In the genomic region with DNA sequence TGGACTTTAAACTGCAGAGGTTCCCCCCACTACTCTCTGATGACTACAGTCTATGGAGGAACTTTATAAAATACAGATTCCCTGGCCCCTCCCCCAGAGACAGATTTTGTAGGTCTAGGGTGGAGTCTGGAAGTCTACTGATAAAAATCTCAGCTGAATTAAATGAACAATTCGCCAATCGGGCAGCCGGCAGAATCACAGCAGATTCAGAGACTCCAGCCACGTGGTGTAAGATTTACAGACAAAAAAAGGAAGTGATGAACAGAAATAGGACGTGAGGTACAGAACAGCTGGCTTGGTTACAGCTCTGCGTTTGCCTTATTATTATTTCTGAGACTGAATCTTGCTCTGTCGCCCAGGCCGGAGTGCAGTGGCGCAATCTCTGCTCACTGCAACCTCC, we compare ENCODE assay signal across 14 cellular contexts. TPM values are rescaled to one million over a fixed set of nuclear protein-coding genes. Genes with fewer than 3 reads are reported as not detected.
A peak's percentile ranks its signal among the peaks of the same experiment; 100 is the strongest.
DNase-seq lines count a peak whose midpoint lies in the region; ATAC-seq and TF ChIP-seq lines count a peak whose summit lies in the region.
"Had no signal": no experiment of that assay in that cellular context is flagged by ENCODE, and none has a peak within 500 bp of the region (broad histone marks: within the 10 kb centered on the region; RNA-seq: fewer than 3 reads in every experiment).

No MANE protein-coding gene starts in this region.

- H3K4me1 ChIP-seq in iPS-18a (ENCODE audit: control insufficient read depth, low read depth, low read length), result peaks cover 31% of the 10 kb centered on the region

- no peaks in the 10 kb centered on the region for H3K27me3 Mint-ChIP-seq in CD4-positive, alpha-beta T cell

- no peak overlapping the region for H3K27ac ChIP-seq in CD4-positive, alpha-beta T cell (ENCODE audit: low read depth, low read length)
- peak overlapping the region; percentile 85 for H3K27ac ChIP-seq in iPS-18a (ENCODE audit: low read length)

- DNase-seq in CD4-positive, alpha-beta T cell, result no peak
- DNase-seq in NOMO-1 treated with dmso at 0.1 percent for 144 hours (lab: John Stamatoyannopoulos, UW; ENCODE audit: unreplicated experiment) (peak; percentile 88), HK-2 (ENCODE audit: unreplicated experiment) (no peak), NCI-H345 (lab: John Stamatoyannopoulos, UW) (no peak)
- no peak for DNase-seq in stimulated activated naive CD4-positive, alpha-beta T cell treated with Interleukin-2 at 50 U/mL for 16 hours (lab: John Stamatoyannopoulos, UW)
- DNase-seq: activated CD4-positive, alpha-beta T cell treated with anti-CD3 and anti-CD28 coated beads, Interleukin-2, amount 50 U/mL, for 1 hour; activated gamma-delta T cell; GDM1; mammary epithelial cell; NCI-H1930 had no signal

- peak overlapping the region; percentile 10 for H3K27ac Mint-ChIP-seq in CD4-positive, alpha-beta T cell

- H3K36me3 ChIP-seq in iPS-18a (ENCODE audit: control insufficient read depth, low read depth, low read length), result no peaks in the 10 kb centered on the region

- ATAC-seq in CD4-positive, alpha-beta T cell (ENCODE audit: poor library complexity), result peak; percentile 26
- ATAC-seq in HG02852 (IDR thresholded peaks at IDR 0.05; ENCODE audit: unreplicated experiment) (peak; percentile 47), HG03025 (IDR thresholded peaks at IDR 0.05; ENCODE audit: low FRiP score, unreplicated experiment) (no peak)

- H3K4me3 ChIP-seq in iPS-18a (ENCODE audit: low read length), result no peak overlapping the region

- no peaks in the 10 kb centered on the region for H3K27me3 ChIP-seq in CD4-positive, alpha-beta T cell (ENCODE audit: control insufficient read depth, insufficient read depth, low read length)
- no peaks in the 10 kb centered on the region for H3K27me3 ChIP-seq in iPS-18a (ENCODE audit: control insufficient read depth, insufficient read depth, low read length)

- H3K4me1 Mint-ChIP-seq in CD4-positive, alpha-beta T cell (ENCODE audit: low read depth), result peaks cover 8% of the 10 kb centered on the region

- H3K36me3 Mint-ChIP-seq in CD4-positive, alpha-beta T cell (ENCODE audit: low read depth), result no peaks in the 10 kb centered on the region

- intact Hi-C loops in CD4-positive, alpha-beta T cell (cut with DNase I, micrococcal nuclease), result no loop called here

- peak overlapping the region; percentile 44 for H3K9ac ChIP-seq in iPS-18a (ENCODE audit: low read length)

- H3K9me3 ChIP-seq in CD4-positive, alpha-beta T cell (ENCODE audit: control insufficient read depth, low read length), result no peaks in the 10 kb centered on the region
- no peaks in the 10 kb centered on the region for H3K9me3 ChIP-seq in iPS-18a (ENCODE audit: control insufficient read depth, low read depth, low read length)

- no peak for TF ChIP-seq CTCF in CD4-positive, alpha-beta T cell (IDR thresholded peaks at IDR 0.05)

- H3K9me3 Mint-ChIP-seq in CD4-positive, alpha-beta T cell, result no peaks in the 10 kb centered on the region

- H3K4me3 Mint-ChIP-seq in CD4-positive, alpha-beta T cell, result no peak overlapping the region

- POLR2A ChIA-PET in CD4-positive, alpha-beta T cell (lab: Charles Lee), result interaction anchor here (1.4 kb wide), 1 partner anchor 41 kb away, joined by 3 read pairs; no protein-coding TSS in a partner anchor

- CTCF ChIA-PET in CD4-positive, alpha-beta T cell (lab: Charles Lee), result no interaction called here

RNA-seq across cellular contexts. Expression of gene MTA3, which starts 21.4 kb away (rescaled TPM):
- 10 to 100 TPM; 27.0 to 30.9 TPM for total RNA-seq in CD4-positive, alpha-beta T cell

RNA-seq across cellular contexts. Expression of gene KCNG3, which starts 53.2 kb away (rescaled TPM):
- total RNA-seq in CD4-positive, alpha-beta T cell, result under 1 TPM; 0.25 to 0.49 TPM
- total RNA-seq: bronchial epithelial cell had no signal
